1 cellular context compared by ENCODE assay signal in the genomic region with DNA sequence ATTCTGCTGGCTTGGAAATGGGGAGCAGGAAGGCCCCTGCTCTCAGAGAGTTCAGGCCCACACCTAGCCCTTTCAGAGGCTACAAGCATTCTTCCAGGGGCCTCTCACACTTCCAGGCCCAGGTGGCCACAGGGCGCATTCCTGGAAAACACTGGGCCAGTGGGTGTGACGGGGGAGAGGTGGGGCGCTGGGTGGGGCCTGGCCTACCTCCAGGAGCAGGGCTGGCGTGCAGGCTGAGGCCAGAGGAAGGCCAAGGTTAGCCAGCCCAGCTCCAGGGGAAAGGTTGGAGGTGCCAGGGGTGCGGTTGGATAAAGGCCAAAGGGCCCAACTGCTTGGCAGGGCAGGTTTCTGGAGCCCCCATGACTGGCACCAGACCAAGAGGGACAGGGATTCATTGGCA.
TF ChIP-seq lines count a peak whose summit lies in the region.

No MANE protein-coding gene starts in this region.

TF ChIP-seq in SK-N-SH treated with all-trans-retinoic acid at 6 μM for 48 hours, 23 proteins besides CTCF, POLR2A, EP300 and RAD21 (continued from another document):
- TF ChIP-seq, protein P1, sequence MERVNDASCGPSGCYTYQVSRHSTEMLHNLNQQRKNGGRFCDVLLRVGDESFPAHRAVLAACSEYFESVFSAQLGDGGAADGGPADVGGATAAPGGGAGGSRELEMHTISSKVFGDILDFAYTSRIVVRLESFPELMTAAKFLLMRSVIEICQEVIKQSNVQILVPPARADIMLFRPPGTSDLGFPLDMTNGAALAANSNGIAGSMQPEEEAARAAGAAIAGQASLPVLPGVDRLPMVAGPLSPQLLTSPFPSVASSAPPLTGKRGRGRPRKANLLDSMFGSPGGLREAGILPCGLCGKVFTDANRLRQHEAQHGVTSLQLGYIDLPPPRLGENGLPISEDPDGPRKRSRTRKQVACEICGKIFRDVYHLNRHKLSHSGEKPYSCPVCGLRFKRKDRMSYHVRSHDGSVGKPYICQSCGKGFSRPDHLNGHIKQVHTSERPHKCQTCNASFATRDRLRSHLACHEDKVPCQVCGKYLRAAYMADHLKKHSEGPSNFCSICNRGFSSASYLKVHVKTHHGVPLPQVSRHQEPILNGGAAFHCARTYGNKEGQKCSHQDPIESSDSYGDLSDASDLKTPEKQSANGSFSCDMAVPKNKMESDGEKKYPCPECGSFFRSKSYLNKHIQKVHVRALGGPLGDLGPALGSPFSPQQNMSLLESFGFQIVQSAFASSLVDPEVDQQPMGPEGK (CRISPR knock-in tag; IDR thresholded peaks at IDR 0.05; ENCODE audit: borderline replicate concordance), result no peak
- TF ChIP-seq PPARA (CRISPR knock-in tag; IDR thresholded peaks at IDR 0.05; ENCODE audit: borderline replicate concordance) (no peak), GLIS3 (CRISPR knock-in tag; IDR thresholded peaks at IDR 0.05) (no peak), ZC3H10 (CRISPR knock-in tag; IDR thresholded peaks at IDR 0.05) (no peak), ZFP30 (CRISPR knock-in tag; IDR thresholded peaks at IDR 0.05) (no peak), ZNF70 (CRISPR knock-in tag; IDR thresholded peaks at IDR 0.05) (no peak), BACH2 (CRISPR knock-in tag; IDR thresholded peaks at IDR 0.05; ENCODE audit: borderline replicate concordance) (no peak), TCF4 (CRISPR knock-in tag; IDR thresholded peaks at IDR 0.05; ENCODE audit: borderline replicate concordance) (no peak)
TF ChIP-seq in SK-N-SH treated with all-trans-retinoic acid at 6 μM for 48 hours: peak in this region for 0.
